8 cellular contexts compared by ENCODE assay signal in the genomic region with DNA sequence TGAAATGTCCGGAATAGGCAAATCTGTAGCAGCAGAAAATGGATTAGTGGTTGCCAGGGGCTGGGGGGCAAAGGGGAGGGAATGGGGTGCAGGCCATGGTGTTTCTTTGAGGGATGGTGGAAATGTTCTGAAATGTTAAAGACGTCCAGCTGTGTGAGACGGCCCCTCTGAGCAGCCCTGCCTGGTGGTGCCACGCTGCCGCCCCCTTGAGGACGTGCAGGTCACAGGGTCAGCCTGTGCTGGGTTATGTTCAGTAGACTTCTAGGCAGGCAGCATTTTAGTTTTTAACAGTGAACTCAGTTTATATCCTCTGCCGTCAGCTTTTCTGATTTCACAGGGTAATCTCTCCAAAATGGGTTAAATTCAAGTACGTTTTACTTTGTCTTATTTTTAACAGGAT. TPM values are rescaled to one million over a fixed set of nuclear protein-coding genes. Genes with fewer than 3 reads are reported as not detected.
DNase-seq lines count a peak whose midpoint lies in the region; ATAC-seq, FAIRE-seq and TF ChIP-seq lines count a peak whose summit lies in the region.

No MANE protein-coding gene starts in this region.

- intact Hi-C loops in Caco-2 (cut with micrococcal nuclease; ENCODE audit: unreplicated experiment) (no loop called here), lower leg skin (cut with DNase I; ENCODE audit: low total_unique reads) (loop anchor here (5.0 kb wide), 1 partner anchor 34 kb away; no protein-coding TSS in a partner anchor)
- intact Hi-C loops in activated T-helper 1 cell treated with anti-CD3 and anti-CD28 coated beads, Interleukin-12 subunit alpha, Interleukin-12 subunit beta, Interleukin-2, Interleukin-4 antibody, amounts not matched to agents 30 ng/mL and 10 ng/mL and 1 ng/mL, durations not matched to agents 14 hours and 24 hours and 36 hours (cut with micrococcal nuclease) = loop anchor here (2.0 to 5.0 kb wide), 6 partner anchors 96 to 1326 kb away; partner anchors contain the start of genes ABCB8, ACTR3C, CHPF2 and LRRC61

- peaks cover 33% of the 10 kb centered on the region; the same call in 1 of the 2 replicates for H3K79me2 ChIP-seq in Loucy (ENCODE audit: insufficient read depth, low read length)
- no peaks in the 10 kb centered on the region for H3K79me2 ChIP-seq in neural progenitor cell (ENCODE audit: low read depth)

- no peak overlapping the region for H3K27ac ChIP-seq in neural progenitor cell

- H3K36me3 ChIP-seq in Caco-2 (ENCODE audit: control insufficient read depth, insufficient read depth, low read length) (peaks cover 5% of the 10 kb centered on the region), Loucy (ENCODE audit: insufficient read depth, low read length) (peaks cover 27% of the 10 kb centered on the region; the same call in 1 of the 2 replicates), neural progenitor cell (no peaks in the 10 kb centered on the region)

- no TSS peak for BruUV-seq in Caco-2 (replicated peaks; lab: Mats Ljungman, UMichigan)

- DNase-seq in Caco-2 = peak; percentile 45 to 68
- DNase-seq in activated T-helper 1 cell treated with anti-CD3 and anti-CD28 coated beads, Interleukin-12 subunit alpha, Interleukin-12 subunit beta, Interleukin-2, Interleukin-4 antibody, amounts not matched to agents 30 ng/mL and 10 ng/mL and 1 ng/mL, durations not matched to agents 14 hours and 24 hours and 36 hours (ENCODE audit: low spot score) = no peak
- peak; percentile 36 for DNase-seq in neural progenitor cell (ENCODE audit: low spot score)
- DNase-seq in lower leg skin (ENCODE audit: low spot score in 2 of 2) = no peak
- no peak for DNase-seq in NOMO-1 treated with DMSO at 0.1 percent for 48 hours (lab: John Stamatoyannopoulos, UW; ENCODE audit: unreplicated experiment)
- no peak for DNase-seq in GM12892 (ENCODE audit: insufficient read length)

- H3K4me3 ChIP-seq in Caco-2 (ENCODE audit: low read depth, low read length) (no peak overlapping the region), Loucy (ENCODE audit: low read length, poor library complexity, severe bottlenecking) (peak overlapping the region; percentile 61), neural progenitor cell (no peak overlapping the region), lower leg skin (ENCODE audit: low read depth, poor library complexity, severe bottlenecking) (no peak overlapping the region)

- H3K27me3 Mint-ChIP-seq in Caco-2 (ENCODE audit: insufficient read depth, unreplicated experiment) = no peaks in the 10 kb centered on the region
- no peaks in the 10 kb centered on the region for H3K27me3 Mint-ChIP-seq in activated T-helper 1 cell treated with anti-CD3 and anti-CD28 coated beads, Interleukin-12 subunit alpha, Interleukin-12 subunit beta, Interleukin-2, Interleukin-4 antibody, amounts not matched to agents 30 ng/mL and 10 ng/mL and 1 ng/mL, durations not matched to agents 14 hours and 24 hours and 36 hours (ENCODE audit: insufficient read depth)
- peaks cover 2% of the 10 kb centered on the region for H3K27me3 Mint-ChIP-seq in neural progenitor cell (ENCODE audit: insufficient read depth, low read depth)

- H3K36me3 Mint-ChIP-seq in Caco-2 (ENCODE audit: insufficient read depth, unreplicated experiment) = peaks cover 65% of the 10 kb centered on the region
- peaks cover 36% of the 10 kb centered on the region for H3K36me3 Mint-ChIP-seq in activated T-helper 1 cell treated with anti-CD3 and anti-CD28 coated beads, Interleukin-12 subunit alpha, Interleukin-12 subunit beta, Interleukin-2, Interleukin-4 antibody, amounts not matched to agents 30 ng/mL and 10 ng/mL and 1 ng/mL, durations not matched to agents 14 hours and 24 hours and 36 hours (ENCODE audit: low read depth)
- H3K36me3 Mint-ChIP-seq in neural progenitor cell = peaks cover 10% of the 10 kb centered on the region

- ATAC-seq in HG02885 (IDR thresholded peaks at IDR 0.05; ENCODE audit: poor library complexity, unreplicated experiment) = no peak

- no peak for TF ChIP-seq POLR2A in lower leg skin (IDR thresholded peaks at IDR 0.05)
- no peak for TF ChIP-seq POLR2A in GM12892 (IDR thresholded peaks at IDR 0.05; ENCODE audit: low read depth, low read length)

- FAIRE-seq in GM12892 (lab: Jason Lieb, UNC) = no peak

- no peak overlapping the region for H3K27ac Mint-ChIP-seq in Caco-2 (ENCODE audit: unreplicated experiment)
- H3K27ac Mint-ChIP-seq in activated T-helper 1 cell treated with anti-CD3 and anti-CD28 coated beads, Interleukin-12 subunit alpha, Interleukin-12 subunit beta, Interleukin-2, Interleukin-4 antibody, amounts not matched to agents 30 ng/mL and 10 ng/mL and 1 ng/mL, durations not matched to agents 14 hours and 24 hours and 36 hours = peak overlapping the region; percentile 93
- H3K27ac Mint-ChIP-seq in neural progenitor cell = no peak overlapping the region

- H4K20me1 ChIP-seq in Loucy (ENCODE audit: insufficient read depth, low read length, poor library complexity, severe bottlenecking) = peaks cover 4% of the 10 kb centered on the region
- peaks cover 11% of the 10 kb centered on the region for H4K20me1 ChIP-seq in neural progenitor cell (ENCODE audit: low read depth)

- H3K9me3 ChIP-seq in Caco-2 = no peaks in the 10 kb centered on the region
- no peaks in the 10 kb centered on the region for H3K9me3 ChIP-seq in Loucy (ENCODE audit: insufficient read depth, low read depth, low read length)
- no peaks in the 10 kb centered on the region for H3K9me3 ChIP-seq in neural progenitor cell (ENCODE audit: low read depth)

- 67 to 76% methylated on average over 8 of the region's 8 CpGs for WGBS in lower leg skin, 2 donors

- POLR2A ChIA-PET in Caco-2 (lab: Charles Lee) = no interaction called here

- H3K4me1 ChIP-seq in Caco-2 = peaks cover 25% of the 10 kb centered on the region
- peaks cover 45% of the 10 kb centered on the region for H3K4me1 ChIP-seq in Loucy (ENCODE audit: insufficient read depth, low read length, poor library complexity, severe bottlenecking)
- H3K4me1 ChIP-seq in neural progenitor cell = no peaks in the 10 kb centered on the region

- CTCF ChIA-PET in Caco-2 (lab: Charles Lee) = interaction anchor here (0.6 to 1.5 kb wide), 3 partner anchors 10 to 66 kb away, joined by 3 to 5 read pairs (median 4); partner anchors contain the start of gene NUB1

- H3K9me2 ChIP-seq in Loucy (replicated peaks; ENCODE audit: low read depth, low read length) = no peaks in the 10 kb centered on the region

- no peak overlapping the region for H2AFZ ChIP-seq in Loucy (ENCODE audit: low read length)
- no peak overlapping the region for H2AFZ ChIP-seq in neural progenitor cell (replicated peaks)

- H3F3A ChIP-seq in Loucy (ENCODE audit: low read depth) (peaks cover 12% of the 10 kb centered on the region; the same call in 1 of the 2 replicates), neural progenitor cell (ENCODE audit: low read depth) (peaks cover 9% of the 10 kb centered on the region)

- H3K4me1 Mint-ChIP-seq in Caco-2 (ENCODE audit: low read depth, unreplicated experiment) (peaks cover 16% of the 10 kb centered on the region), neural progenitor cell (peaks cover 7% of the 10 kb centered on the region)
- peaks cover 39% of the 10 kb centered on the region for H3K4me1 Mint-ChIP-seq in activated T-helper 1 cell treated with anti-CD3 and anti-CD28 coated beads, Interleukin-12 subunit alpha, Interleukin-12 subunit beta, Interleukin-2, Interleukin-4 antibody, amounts not matched to agents 30 ng/mL and 10 ng/mL and 1 ng/mL, durations not matched to agents 14 hours and 24 hours and 36 hours (ENCODE audit: low read depth)

- H3K9me3 Mint-ChIP-seq in Caco-2 (ENCODE audit: unreplicated experiment) = no peaks in the 10 kb centered on the region
- no peaks in the 10 kb centered on the region for H3K9me3 Mint-ChIP-seq in activated T-helper 1 cell treated with anti-CD3 and anti-CD28 coated beads, Interleukin-12 subunit alpha, Interleukin-12 subunit beta, Interleukin-2, Interleukin-4 antibody, amounts not matched to agents 30 ng/mL and 10 ng/mL and 1 ng/mL, durations not matched to agents 14 hours and 24 hours and 36 hours
- no peaks in the 10 kb centered on the region for H3K9me3 Mint-ChIP-seq in neural progenitor cell

- H3K4me3 Mint-ChIP-seq in Caco-2 (ENCODE audit: unreplicated experiment) (no peak overlapping the region), neural progenitor cell (no peak overlapping the region)
- peak overlapping the region; percentile 65 for H3K4me3 Mint-ChIP-seq in activated T-helper 1 cell treated with anti-CD3 and anti-CD28 coated beads, Interleukin-12 subunit alpha, Interleukin-12 subunit beta, Interleukin-2, Interleukin-4 antibody, amounts not matched to agents 30 ng/mL and 10 ng/mL and 1 ng/mL, durations not matched to agents 14 hours and 24 hours and 36 hours

- TF ChIP-seq CTCF in Caco-2 (IDR thresholded peaks at IDR 0.05; ENCODE audit: insufficient read depth in 1 of 2, low read depth in 1 of 2, low read length in 1 of 2, severe bottlenecking in 1 of 2, unreplicated experiment in 1 of 2) (peak; percentile 51 to 54), Loucy (conservative IDR thresholded peaks at IDR 0.05; ENCODE audit: low read length) (peak; percentile 67), neural progenitor cell (IDR thresholded peaks at IDR 0.05) (peak; percentile 47), lower leg skin (IDR thresholded peaks at IDR 0.05) (no peak)

- H3K9ac ChIP-seq in Loucy (ENCODE audit: low read depth, low read length, poor library complexity, severe bottlenecking) (peak overlapping the region; percentile 67), neural progenitor cell (no peak overlapping the region)

- H3K27me3 ChIP-seq in Caco-2 (replicated peaks; ENCODE audit: control insufficient read depth, insufficient read depth, low read length) = no peaks in the 10 kb centered on the region
- H3K27me3 ChIP-seq in Loucy (ENCODE audit: insufficient read depth, low read length, poor library complexity, severe bottlenecking) = no peaks in the 10 kb centered on the region
- no peaks in the 10 kb centered on the region for H3K27me3 ChIP-seq in neural progenitor cell

- H3K4me2 ChIP-seq in Loucy (ENCODE audit: low read depth, low read length, poor library complexity, severe bottlenecking) (peak overlapping the region; percentile 71), neural progenitor cell (no peak overlapping the region)

RNA-seq across cellular contexts. Expression of gene NUB1, which starts 9.4 kb away (rescaled TPM):
- total RNA-seq in Caco-2 (2022) (51.6 and 54.6 TPM in 2 replicates), neural progenitor cell (ENCODE audit: low replicate concordance) (56.3 and 61.7 TPM in 2 replicates), lower leg skin (10 to 100 TPM; 40.1 to 48.3 (median 47.5) TPM)
- 40.3 and 41.2 TPM in 2 replicates for total RNA-seq in activated T-helper 1 cell treated with anti-CD3 and anti-CD28 coated beads, Interleukin-12 subunit alpha, Interleukin-12 subunit beta, Interleukin-2, Interleukin-4 antibody, amounts not matched to agents 30 ng/mL and 10 ng/mL and 1 ng/mL, durations not matched to agents 14 hours and 24 hours and 36 hours
- polyA plus RNA-seq in GM12892 (2012; ENCODE audit: missing spikeins) = 46.7 TPM

RNA-seq across cellular contexts. Expression of gene WDR86, which starts 58.8 kb away (rescaled TPM):
- total RNA-seq in Caco-2 (2022) (0.52 and 0.95 TPM in 2 replicates), neural progenitor cell (ENCODE audit: low replicate concordance) (15.0 and 33.0 TPM in 2 replicates), lower leg skin (1 to 10 TPM in 3 of 4 donors, not detected in 1; 1.4 to 2.4 (median 2.0) TPM)
- total RNA-seq in activated T-helper 1 cell treated with anti-CD3 and anti-CD28 coated beads, Interleukin-12 subunit alpha, Interleukin-12 subunit beta, Interleukin-2, Interleukin-4 antibody, amounts not matched to agents 30 ng/mL and 10 ng/mL and 1 ng/mL, durations not matched to agents 14 hours and 24 hours and 36 hours = not detected in 2 replicates
- polyA plus RNA-seq in GM12892 (2012; ENCODE audit: missing spikeins) = 0.19 TPM

Comparison
In these comparisons a context has a peak if more than half of its experiments do, and no peak if none do; other contexts are left out.
1. DNase-seq: peak in Caco-2 (2 of 2) and neural progenitor cell (single experiment); none in activated T-helper 1 cell treated with anti-CD3 and anti-CD28 coated beads, Interleukin-12 subunit alpha, Interleukin-12 subunit beta, Interleukin-2, Interleukin-4 antibody, amounts not matched to agents 30 ng/mL and 10 ng/mL and 1 ng/mL, durations not matched to agents 14 hours and 24 hours and 36 hours (single experiment), lower leg skin (0 of 2), NOMO-1 treated with DMSO at 0.1 percent for 48 hours (single experiment) and GM12892 (single experiment).
2. CTCF ChIP-seq: peak in Caco-2 (2 of 2), Loucy (single experiment) and neural progenitor cell (single experiment); none in lower leg skin (0 of 3).